In genomic region chr6:83006270-83006905, GRCh38 we compare ENCODE assay signal across 27 cellular contexts.
"Had no signal": no experiment of that assay in that cellular context is flagged by ENCODE, and none has a peak within 500 bp of the region (broad histone marks: within the 10 kb centered on the region; RNA-seq: fewer than 3 reads in every experiment).

No MANE protein-coding gene starts in this region.

- H3K4me1 Mint-ChIP-seq: mesothelial cell of epicardium, neural progenitor cell had no signal

- H3K4me3 ChIP-seq: dorsolateral prefrontal cortex, gastroesophageal sphincter, heart left ventricle, hepatocyte, left lung, neural progenitor cell, prostate gland, right atrium auricular region, smooth muscle cell, suprapubic skin, thyroid gland had no signal

- H3K4me3 Mint-ChIP-seq: mesothelial cell of epicardium; naive thymus-derived CD4-positive, alpha-beta T cell; nephron; neural progenitor cell; stimulated activated naive CD8-positive, alpha-beta T cell treated with anti-CD3 and anti-CD28 coated beads, Interleukin-15, amount 100 ng/mL, for 72 hours had no signal

- H3K9me3 ChIP-seq: gastroesophageal sphincter, heart left ventricle, left lung, prostate gland, right atrium auricular region, suprapubic skin, thyroid gland had no signal

- H3K79me2 ChIP-seq: hepatocyte had no signal

- H2AFZ ChIP-seq: hepatocyte, neural progenitor cell had no signal

- H3K27me3 Mint-ChIP-seq: naive thymus-derived CD4-positive, alpha-beta T cell; stimulated activated naive CD8-positive, alpha-beta T cell treated with anti-CD3 and anti-CD28 coated beads, Interleukin-15, amount 100 ng/mL, for 72 hours had no signal

- DNase-seq: dorsolateral prefrontal cortex; effector CD4-positive, alpha-beta T cell; foreskin keratinocyte; heart left ventricle; left cardiac atrium; left lung; mesenchymal stem cell; naive thymus-derived CD4-positive, alpha-beta T cell; stimulated activated CD4-positive, alpha-beta T cell treated with anti-CD3 and anti-CD28 coated beads, Interleukin-12 subunit alpha, Interleukin-12 subunit beta, amount 100 ng/mL, for 4 hours; stimulated activated CD4-positive, alpha-beta T cell treated with anti-CD3 and anti-CD28 coated beads, Interleukin-1b, Interleukin-23, amount 100 ng/mL, for 48 hours; stimulated activated CD4-positive, alpha-beta T cell treated with anti-CD3 and anti-CD28 coated beads, Interleukin-4, amount 100 ng/mL, for 1 hour; stimulated activated CD8-positive, alpha-beta memory T cell treated with anti-CD3 and anti-CD28 coated beads, Interleukin-4, amount 100 ng/mL, for 48 hours; stimulated activated naive CD4-positive, alpha-beta T cell; stimulated activated naive CD8-positive, alpha-beta T cell treated with anti-CD3 and anti-CD28 coated beads, Interleukin-15, amount 100 ng/mL, for 72 hours; thyroid gland; trophoblast cell had no signal

- H3K27ac ChIP-seq: dorsolateral prefrontal cortex, foreskin keratinocyte, gastroesophageal sphincter, heart left ventricle, hepatocyte, left lung, neural progenitor cell, prostate gland, right atrium auricular region, suprapubic skin, thyroid gland had no signal

- H3K36me3 ChIP-seq: heart left ventricle, left lung, prostate gland, right atrium auricular region, suprapubic skin, thyroid gland had no signal

- H3K27ac Mint-ChIP-seq: mesothelial cell of epicardium; naive thymus-derived CD4-positive, alpha-beta T cell; nephron; neural progenitor cell; stimulated activated naive CD8-positive, alpha-beta T cell treated with anti-CD3 and anti-CD28 coated beads, Interleukin-15, amount 100 ng/mL, for 72 hours had no signal

- H3K9me3 Mint-ChIP-seq: naive thymus-derived CD4-positive, alpha-beta T cell; nephron; stimulated activated naive CD8-positive, alpha-beta T cell treated with anti-CD3 and anti-CD28 coated beads, Interleukin-15, amount 100 ng/mL, for 72 hours had no signal

- H3K4me2 ChIP-seq: hepatocyte, neural progenitor cell, smooth muscle cell had no signal

- H3K27me3 ChIP-seq: dorsolateral prefrontal cortex, foreskin keratinocyte, gastroesophageal sphincter, heart left ventricle, hepatocyte, left lung, neural progenitor cell, right atrium auricular region, suprapubic skin, thyroid gland had no signal

- H3K9ac ChIP-seq: neural progenitor cell had no signal

- ATAC-seq: esophagus mucosa; foreskin keratinocyte; gastroesophageal sphincter; heart left ventricle; left cardiac atrium; left lung; naive thymus-derived CD4-positive, alpha-beta T cell; sciatic nerve; stimulated activated naive CD8-positive, alpha-beta T cell treated with anti-CD3 and anti-CD28 coated beads, Interleukin-15, amount 100 ng/mL, for 72 hours had no signal

- H3K4me1 ChIP-seq: foreskin keratinocyte, left lung, neural progenitor cell, prostate gland, right atrium auricular region, suprapubic skin, thyroid gland had no signal
